Comparison of ENCODE assay signal across 1 cellular context in the genomic region with DNA sequence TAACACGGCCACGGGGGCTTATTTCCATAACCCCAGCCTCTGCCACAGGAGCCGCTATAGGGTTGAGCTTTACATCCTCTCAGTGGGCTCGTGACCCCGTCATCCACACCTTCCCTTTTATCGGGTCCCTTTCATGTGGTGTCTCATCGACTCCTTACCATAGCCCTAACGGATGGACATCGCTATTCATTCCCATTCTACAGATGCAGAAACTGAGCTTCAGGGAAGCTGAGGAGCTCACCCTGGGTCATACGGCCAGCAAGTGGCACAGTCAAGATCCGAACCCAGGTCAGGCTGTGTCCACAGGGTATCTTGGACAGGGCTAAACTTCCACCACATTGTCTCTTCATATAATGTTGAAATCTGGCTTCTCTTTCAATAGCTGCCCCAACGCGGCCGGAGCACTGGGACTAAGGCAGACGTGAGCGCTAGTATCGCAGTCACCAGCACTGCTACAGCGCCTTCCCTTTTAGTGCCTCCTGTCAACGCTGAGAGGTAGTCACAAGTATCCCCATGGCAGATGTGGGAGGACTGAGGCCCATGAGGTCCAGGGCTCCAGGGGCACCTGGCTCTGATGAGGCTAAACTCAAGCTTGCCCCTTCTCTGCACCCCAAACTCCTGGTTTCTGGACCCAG.
TF ChIP-seq lines count a peak whose summit lies in the region.

No MANE protein-coding gene starts in this region.

TF ChIP-seq in liver, 16 proteins besides CTCF, POLR2A, EP300 and RAD21 (continued from another document):
- TF ChIP-seq, protein P1, sequence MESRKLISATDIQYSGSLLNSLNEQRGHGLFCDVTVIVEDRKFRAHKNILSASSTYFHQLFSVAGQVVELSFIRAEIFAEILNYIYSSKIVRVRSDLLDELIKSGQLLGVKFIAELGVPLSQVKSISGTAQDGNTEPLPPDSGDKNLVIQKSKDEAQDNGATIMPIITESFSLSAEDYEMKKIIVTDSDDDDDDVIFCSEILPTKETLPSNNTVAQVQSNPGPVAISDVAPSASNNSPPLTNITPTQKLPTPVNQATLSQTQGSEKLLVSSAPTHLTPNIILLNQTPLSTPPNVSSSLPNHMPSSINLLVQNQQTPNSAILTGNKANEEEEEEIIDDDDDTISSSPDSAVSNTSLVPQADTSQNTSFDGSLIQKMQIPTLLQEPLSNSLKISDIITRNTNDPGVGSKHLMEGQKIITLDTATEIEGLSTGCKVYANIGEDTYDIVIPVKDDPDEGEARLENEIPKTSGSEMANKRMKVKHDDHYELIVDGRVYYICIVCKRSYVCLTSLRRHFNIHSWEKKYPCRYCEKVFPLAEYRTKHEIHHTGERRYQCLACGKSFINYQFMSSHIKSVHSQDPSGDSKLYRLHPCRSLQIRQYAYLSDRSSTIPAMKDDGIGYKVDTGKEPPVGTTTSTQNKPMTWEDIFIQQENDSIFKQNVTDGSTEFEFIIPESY (IDR thresholded peaks at IDR 0.05): no peak
- no peak for TF ChIP-seq REST (IDR thresholded peaks at IDR 0.05)
- no peak for TF ChIP-seq FOXA2 (IDR thresholded peaks at IDR 0.05)
TF ChIP-seq in liver: peak in this region for 0.
